Comparison of ENCODE assay signal across 8 cellular contexts in genomic region chr17:75587718-75588545, GRCh38. TPM values are rescaled to one million over a fixed set of nuclear protein-coding genes. Genes with fewer than 3 reads are reported as not detected.
DNase-seq lines count a peak whose midpoint lies in the region; FAIRE-seq and TF ChIP-seq lines count a peak whose summit lies in the region.

Gene MYO15B (plus strand): TSS chr17:75587800. CDS start chr17:75588058, 258 bp downstream.

- H3K27ac ChIP-seq in liver (ENCODE audit: low read depth in 1 of 2, low read length in 2 of 2): peak within 1 kb of the TSS; percentile 86 to 90

- peak within 1 kb of the TSS in 1 of 2 donors; percentile 38 for H3K9ac ChIP-seq in liver (ENCODE audit: low read depth in 1 of 2, low read length in 2 of 2)

- DNase-seq in CMK (ENCODE audit: low read depth): peak; percentile 72
- DNase-seq in MG63: no peak
- peak; percentile 52 for DNase-seq in activated CD4-positive, alpha-beta T cell treated with anti-CD3 and anti-CD28 coated beads for 1 hour
- peak; percentile 50 for DNase-seq in central memory CD4-positive, alpha-beta T cell
- DNase-seq in stimulated activated CD4-positive, alpha-beta T cell treated with anti-CD3 and anti-CD28 coated beads, Interleukin-4, amount 100 ng/mL, for 1 hour: peak; percentile 67
- DNase-seq in GM12892 (ENCODE audit: insufficient read length): no peak
- DNase-seq in urothelium cell line (ENCODE audit: low spot score): no peak

- peak in 1 of 2 donors; percentile 35 for TF ChIP-seq RAD21 in liver (IDR thresholded peaks at IDR 0.05)

- H3K27me3 ChIP-seq in MG63 (no peaks in the 10 kb centered on the region), liver (ENCODE audit: control insufficient read depth in 4 of 4, insufficient read depth in 4 of 4, low read length in 3 of 4) (no peaks in the 10 kb centered on the region)

- no peaks in the 10 kb centered on the region for H3K9me3 ChIP-seq in MG63
- no peaks in the 10 kb centered on the region for H3K9me3 ChIP-seq in liver (ENCODE audit: control insufficient read depth in 4 of 4, low read length in 3 of 4)

- 39% methylated on average over 76 of the region's 76 CpGs for WGBS in liver

- TF ChIP-seq CTCF in liver (IDR thresholded peaks at IDR 0.05; ENCODE audit: low read depth, low read length, missing input control): peak; percentile 18

- peaks cover 3 to 13% (median 8%) of the 10 kb centered on the region in 4 donors for H3K4me1 ChIP-seq in liver (ENCODE audit: control insufficient read depth in 4 of 4, insufficient read depth in 4 of 4, low read length in 3 of 4)

- TF ChIP-seq POLR2A in GM12892 (IDR thresholded peaks at IDR 0.05; ENCODE audit: low read depth, low read length): no peak

- H3K4me3 ChIP-seq in MG63: peak within 1 kb of the TSS; percentile 6; the same call in 1 of the 2 replicates
- peak within 1 kb of the TSS in 2 of 3 donors; percentile 47 to 60 for H3K4me3 ChIP-seq in liver (ENCODE audit: low read depth in 1 of 3, low read length in 3 of 3)

- H3K36me3 ChIP-seq in MG63 (no peaks in the 10 kb centered on the region), liver (ENCODE audit: control insufficient read depth in 4 of 4, insufficient read depth in 3 of 4, low read depth in 1 of 4, low read length in 3 of 4) (peaks cover 0 to 1% (median 0%) of the 10 kb centered on the region in 4 donors)

- FAIRE-seq in GM12892 (lab: Jason Lieb, UNC) (no peak), urothelium cell line (lab: Jason Lieb, UNC) (no peak)

TF ChIP-seq in liver, 16 proteins besides CTCF, POLR2A, EP300 and RAD21:
- TF ChIP-seq TAF1 (conservative IDR thresholded peaks at IDR 0.05): no peak

RNA-seq across cellular contexts. Expression of gene MYO15B, which starts in this region (rescaled TPM):
- 0.15 and 4.7 TPM in 2 replicates for total RNA-seq in MG63 (2014; rRNA removed; shearing (Covaris generic); ENCODE audit: low replicate concordance)
- total RNA-seq in liver: 10 to 100 TPM; 21.2 to 34.4 TPM
- polyA plus RNA-seq in liver: 10 to 100 TPM; 13.3 to 14.8 TPM
- polyA plus RNA-seq in GM12892 (2012; ENCODE audit: missing spikeins): 1.00 TPM

Comparison
In these comparisons a context has a peak if more than half of its experiments do, and no peak if none do; other contexts are left out.
1. DNase-seq: peak in CMK (single experiment), activated CD4-positive, alpha-beta T cell treated with anti-CD3 and anti-CD28 coated beads for 1 hour (single experiment), central memory CD4-positive, alpha-beta T cell (single experiment) and stimulated activated CD4-positive, alpha-beta T cell treated with anti-CD3 and anti-CD28 coated beads, Interleukin-4, amount 100 ng/mL, for 1 hour (single experiment); none in MG63 (single experiment), GM12892 (single experiment) and urothelium cell line (single experiment).